In the genomic region with DNA sequence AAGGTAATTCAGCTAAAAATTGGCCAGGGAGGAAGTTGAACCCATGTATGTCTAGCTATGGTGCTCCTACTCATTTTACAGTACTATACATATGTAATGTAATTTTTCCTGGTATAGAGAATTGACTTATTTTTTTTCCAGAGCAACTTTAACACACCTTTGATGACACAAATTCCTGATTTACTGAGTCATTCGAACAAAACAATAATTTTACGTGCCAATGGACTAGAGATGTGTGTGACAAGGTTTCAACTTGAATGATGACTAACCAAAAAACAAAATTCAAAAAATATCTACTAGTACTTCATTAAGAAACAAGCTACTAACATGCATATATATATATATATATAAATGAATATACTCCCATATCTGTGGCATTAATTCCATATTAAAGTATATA, we compare ENCODE assay signal across 23 cellular contexts.
DNase-seq lines count a peak whose midpoint lies in the region; ATAC-seq, FAIRE-seq and TF ChIP-seq lines count a peak whose summit lies in the region.
"Had no signal": no experiment of that assay in that cellular context is flagged by ENCODE, and none has a peak within 500 bp of the region (broad histone marks: within the 10 kb centered on the region; RNA-seq: fewer than 3 reads in every experiment).

No MANE protein-coding gene starts in this region.

- H2AFZ ChIP-seq in HCT116 (ENCODE audit: low read depth, low read length, poor library complexity, severe bottlenecking) (no peak overlapping the region), PC-9 (no peak overlapping the region)

- no peak overlapping the region for H3K27ac Mint-ChIP-seq in activated CD8-positive, alpha-beta memory T cell treated with anti-CD3 and anti-CD28 coated beads, Interleukin-2, amount 10 ng/mL, durations not matched to agents 7 days and 5 days

- no peaks in the 10 kb centered on the region for H3K36me3 ChIP-seq in HCT116 (ENCODE audit: control insufficient read depth in 1 of 2, insufficient read depth in 2 of 2, low read length in 2 of 2)
- H3K36me3 ChIP-seq in PC-9 (ENCODE audit: low read depth), result no peaks in the 10 kb centered on the region
- H3K36me3 ChIP-seq in bronchial epithelial cell (ENCODE audit: control insufficient read depth, insufficient read depth, low read length), result no peaks in the 10 kb centered on the region
- H3K36me3 ChIP-seq in mucosa of descending colon (ENCODE audit: low read depth), result no peaks in the 10 kb centered on the region
- H3K36me3 ChIP-seq: MG63 had no signal

- FAIRE-seq in bronchial epithelial cell (lab: Jason Lieb, UNC), result no peak
- FAIRE-seq: GM12892, H54 had no signal

- peaks cover 3 to 14% of the 10 kb centered on the region in 2 experiments; a peak in 3 of 4 replicates for H3K4me1 ChIP-seq in HCT116 (ENCODE audit: control insufficient read depth in 1 of 2, insufficient read depth in 2 of 2, low read length in 2 of 2)
- peaks cover 23% of the 10 kb centered on the region for H3K4me1 ChIP-seq in PC-9 (replicated peaks; ENCODE audit: insufficient read depth)
- H3K4me1 ChIP-seq in mucosa of descending colon (ENCODE audit: low read depth), result no peaks in the 10 kb centered on the region

- no peak overlapping the region for H3K27ac ChIP-seq in HCT116 (ENCODE audit: low read depth, low read length)
- peak overlapping the region; percentile 7; the same call in 1 of the 2 replicates for H3K27ac ChIP-seq in PC-9
- H3K27ac ChIP-seq: RWPE1 had no signal

- peaks cover 3% of the 10 kb centered on the region for H3K4me1 Mint-ChIP-seq in activated CD8-positive, alpha-beta memory T cell treated with anti-CD3 and anti-CD28 coated beads, Interleukin-2, amount 10 ng/mL, durations not matched to agents 7 days and 5 days

- no peaks in the 10 kb centered on the region for H3K79me2 ChIP-seq in HCT116 (ENCODE audit: insufficient read depth, low read length)
- H3K79me2 ChIP-seq in PC-9 (ENCODE audit: low read depth), result no peaks in the 10 kb centered on the region

- POLR2A ChIA-PET in HCT116 (lab: Charles Lee) (no interaction called here), PC-9 (lab: Charles Lee; ENCODE audit: unreplicated experiment) (no interaction called here)

- H3K4me3 Mint-ChIP-seq in activated CD8-positive, alpha-beta memory T cell treated with anti-CD3 and anti-CD28 coated beads, Interleukin-2, amount 10 ng/mL, durations not matched to agents 7 days and 5 days, result no peak overlapping the region

- CTCF ChIA-PET in HCT116 (lab: Charles Lee), result no interaction called here
- CTCF ChIA-PET in PC-9 (lab: Charles Lee), result no interaction called here
- CTCF ChIA-PET in activated CD8-positive, alpha-beta memory T cell treated with anti-CD3 and anti-CD28 coated beads, Interleukin-2, amount 10 ng/mL, durations not matched to agents 7 days and 5 days (lab: Charles Lee), result no interaction called here

- H3F3A ChIP-seq in PC-9 (ENCODE audit: insufficient read depth, low read depth), result peaks cover 4% of the 10 kb centered on the region; the same call in 1 of the 2 replicates

- TF ChIP-seq CTCF in HCT116 (IDR thresholded peaks at IDR 0.05 in 2 of 3, conservative IDR thresholded peaks at IDR 0.05 in 1 of 3; ENCODE audit: borderline replicate concordance in 1 of 3, insufficient read depth in 1 of 3, low read depth in 2 of 3, low read length in 2 of 3) (no peak), PC-9 (conservative IDR thresholded peaks at IDR 0.05) (no peak), bronchial epithelial cell (IDR thresholded peaks at IDR 0.05; ENCODE audit: insufficient read depth, low read length, severe bottlenecking) (no peak), mucosa of descending colon (IDR thresholded peaks at IDR 0.05) (no peak)

- no peaks in the 10 kb centered on the region for H3K36me3 Mint-ChIP-seq in activated CD8-positive, alpha-beta memory T cell treated with anti-CD3 and anti-CD28 coated beads, Interleukin-2, amount 10 ng/mL, durations not matched to agents 7 days and 5 days

- intact Hi-C loops in HCT116 (cut with micrococcal nuclease), result no loop called here
- intact Hi-C loops in PC-9 (cut with micrococcal nuclease; ENCODE audit: unreplicated experiment), result no loop called here
- intact Hi-C loops in mucosa of descending colon (cut with DNase I, micrococcal nuclease), result no loop called here

- peak; percentile 34; the same call in 1 of the 2 replicates for ATAC-seq in HCT116
- ATAC-seq in GM18519 (IDR thresholded peaks at IDR 0.05; ENCODE audit: low FRiP score, unreplicated experiment), result no peak
- no peak for ATAC-seq in mucosa of descending colon
- ATAC-seq in activated CD8-positive, alpha-beta memory T cell treated with anti-CD3 and anti-CD28 coated beads, Interleukin-2, amount 10 ng/mL, durations not matched to agents 7 days and 5 days, result no peak

- no peaks in the 10 kb centered on the region for H3K9me3 Mint-ChIP-seq in activated CD8-positive, alpha-beta memory T cell treated with anti-CD3 and anti-CD28 coated beads, Interleukin-2, amount 10 ng/mL, durations not matched to agents 7 days and 5 days (ENCODE audit: low read depth)

- no peak overlapping the region for H3K9ac ChIP-seq in HCT116 (ENCODE audit: low read length)

- no peak overlapping the region for H3K4me3 ChIP-seq in HCT116 (replicated peaks in 1 of 2; ENCODE audit: low read depth in 1 of 2, low read length in 2 of 2)
- H3K4me3 ChIP-seq in PC-9, result no peak overlapping the region
- no peak overlapping the region for H3K4me3 ChIP-seq in bronchial epithelial cell (ENCODE audit: low read depth, low read length)
- H3K4me3 ChIP-seq in mucosa of descending colon, result no peak overlapping the region
- H3K4me3 ChIP-seq: MG63 had no signal

- no peaks in the 10 kb centered on the region for H3K27me3 ChIP-seq in HCT116 (ENCODE audit: insufficient read depth, low read length)
- H3K27me3 ChIP-seq in PC-9 (ENCODE audit: insufficient read depth, low read depth), result no peaks in the 10 kb centered on the region
- H3K27me3 ChIP-seq in bronchial epithelial cell (ENCODE audit: control insufficient read depth, insufficient read depth, low read length), result no peaks in the 10 kb centered on the region
- H3K27me3 ChIP-seq: MG63 had no signal

- peak overlapping the region; percentile 29; the same call in 1 of the 2 replicates for H3K4me2 ChIP-seq in HCT116 (ENCODE audit: low read length)
- no peak overlapping the region for H3K4me2 ChIP-seq in PC-9

- no peaks in the 10 kb centered on the region for H3K9me2 ChIP-seq in HCT116 (ENCODE audit: insufficient read depth)
- H3K9me2 ChIP-seq in PC-9 (ENCODE audit: insufficient read depth), result peaks cover 4% of the 10 kb centered on the region; the same call in 1 of the 2 replicates

- no peak for TF ChIP-seq RAD21 in HCT116 (IDR thresholded peaks at IDR 0.05; ENCODE audit: low read depth)

- H3K27me3 Mint-ChIP-seq in activated CD8-positive, alpha-beta memory T cell treated with anti-CD3 and anti-CD28 coated beads, Interleukin-2, amount 10 ng/mL, durations not matched to agents 7 days and 5 days, result peaks cover 7% of the 10 kb centered on the region

- no peak for DNase-seq in HCT116 (ENCODE audit: low read depth, low spot score)
- peak in 1 of 2 experiments; percentile 78 for DNase-seq in PC-9
- DNase-seq in bronchial epithelial cell (ENCODE audit: low read depth), result peak; percentile 87
- DNase-seq in kidney tubule cell (ENCODE audit: low spot score), result peak; percentile 41
- DNase-seq in mucosa of descending colon, result no peak
- no peak for DNase-seq in activated CD8-positive, alpha-beta memory T cell treated with anti-CD3 and anti-CD28 coated beads, Interleukin-2, amount 10 ng/mL, durations not matched to agents 7 days and 5 days
- DNase-seq: 8988T, DMS153, DND-41, Karpas-422, MG63, NCI-H1105 treated with DMSO at 0.1 percent for 48 hours, NCI-H146, NCI-H1930, NCI-H2107, NCI-H446, NCI-H524 treated with DMSO at 0.1 percent for 48 hours, NCI-H774, SHP77 treated with DMSO at 0.1 percent for 48 hours had no signal

- no peak for TF ChIP-seq POLR2A in HCT116 (IDR thresholded peaks at IDR 0.05; ENCODE audit: borderline replicate concordance, extremely low read depth, insufficient read depth, insufficient read length)

- BruUV-seq in HCT116 (replicated peaks; lab: Mats Ljungman, UMichigan) (no TSS peak), PC-9 (replicated peaks; lab: Mats Ljungman, UMichigan) (no TSS peak)

- RAD21 ChIA-PET in HCT116 (lab: Charles Lee; ENCODE audit: low non-redundant PET in 1 of 2, low total read pairs in 2 of 2, uncharacterized antibody in 2 of 2, unreplicated experiment in 2 of 2), result no interaction called here

- no peaks in the 10 kb centered on the region for H3K9me3 ChIP-seq in HCT116 (ENCODE audit: control insufficient read depth in 1 of 2, insufficient read depth in 1 of 2, low read depth in 1 of 2, low read length in 2 of 2)
- H3K9me3 ChIP-seq in PC-9 (ENCODE audit: insufficient read depth, low read depth), result peaks cover 5% of the 10 kb centered on the region; the same call in 1 of the 2 replicates
- no peaks in the 10 kb centered on the region for H3K9me3 ChIP-seq in mucosa of descending colon

- H4K20me1 ChIP-seq in HCT116 (ENCODE audit: insufficient read depth) (no peaks in the 10 kb centered on the region), PC-9 (ENCODE audit: insufficient read depth) (no peaks in the 10 kb centered on the region)

TF ChIP-seq in HCT116, 20 proteins besides CTCF, POLR2A, EP300 and RAD21 (continues in another document):
- TF ChIP-seq FOSL1 (IDR thresholded peaks at IDR 0.05; ENCODE audit: low read depth), result no peak
- TF ChIP-seq EGR1 (IDR thresholded peaks at IDR 0.05; ENCODE audit: low read depth), result no peak
- TF ChIP-seq JUND (IDR thresholded peaks at IDR 0.05), result no peak
- no peak for TF ChIP-seq TCF7L2 (IDR thresholded peaks at IDR 0.05; ENCODE audit: borderline replicate concordance, extremely low read depth, insufficient read depth, insufficient read length)
- TF ChIP-seq SP1 (IDR thresholded peaks at IDR 0.05; ENCODE audit: low read depth), result no peak
- no peak for TF ChIP-seq SRF (IDR thresholded peaks at IDR 0.05; ENCODE audit: low read depth)
- no peak for TF ChIP-seq ELF1 (IDR thresholded peaks at IDR 0.05; ENCODE audit: borderline replicate concordance, low read depth)
- TF ChIP-seq CBX3 (IDR thresholded peaks at IDR 0.05; ENCODE audit: low read depth), result no peak
- TF ChIP-seq POLR2AphosphoS5 (IDR thresholded peaks at IDR 0.05; ENCODE audit: low read depth, low read length), result no peak
- TF ChIP-seq ZFX (IDR thresholded peaks at IDR 0.05), result no peak
- TF ChIP-seq, protein P1, sequence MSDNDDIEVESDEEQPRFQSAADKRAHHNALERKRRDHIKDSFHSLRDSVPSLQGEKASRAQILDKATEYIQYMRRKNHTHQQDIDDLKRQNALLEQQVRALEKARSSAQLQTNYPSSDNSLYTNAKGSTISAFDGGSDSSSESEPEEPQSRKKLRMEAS (IDR thresholded peaks at IDR 0.05), result no peak
- no peak for TF ChIP-seq ZNF274 (IDR thresholded peaks at IDR 0.05; ENCODE audit: low read depth, low read length)

Comparison
In these comparisons a context has a peak if more than half of its experiments do, and no peak if none do; other contexts are left out.
1. DNase-seq: peak in bronchial epithelial cell (single experiment) and kidney tubule cell (single experiment); none in HCT116 (single experiment), mucosa of descending colon (0 of 3) and activated CD8-positive, alpha-beta memory T cell treated with anti-CD3 and anti-CD28 coated beads, Interleukin-2, amount 10 ng/mL, durations not matched to agents 7 days and 5 days (single experiment).